8 cellular contexts compared by ENCODE assay signal in the genomic region with DNA sequence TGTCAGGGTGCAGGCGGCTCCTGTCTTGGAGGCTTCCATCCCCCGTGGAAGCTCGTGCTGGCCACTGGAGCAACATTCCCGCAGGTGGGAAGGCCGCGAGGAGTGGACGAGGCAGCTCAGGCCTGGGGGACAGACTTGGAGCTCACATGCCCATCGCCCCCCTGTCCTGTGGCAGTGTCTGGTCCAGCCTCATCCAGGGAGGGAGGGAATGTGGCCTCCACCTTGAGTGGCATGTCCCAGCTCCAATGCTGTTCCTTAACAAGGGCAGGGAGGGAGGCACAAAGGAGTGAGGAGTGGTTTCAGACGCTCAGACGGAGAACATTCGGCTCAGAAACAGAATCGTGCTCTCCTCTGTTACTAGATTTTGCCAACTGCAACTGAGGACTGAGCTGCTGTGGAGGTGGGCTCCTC.
DNase-seq lines count a peak whose midpoint lies in the region; ATAC-seq and FAIRE-seq lines count a peak whose summit lies in the region.

No MANE protein-coding gene starts in this region.

- H3K9me3 Mint-ChIP-seq in activated CD8-positive, alpha-beta memory T cell treated with anti-CD3 and anti-CD28 coated beads, Interleukin-2, amount 10 ng/mL, durations not matched to agents 7 days and 5 days (ENCODE audit: low read depth) = no peaks in the 10 kb centered on the region
- H3K9me3 Mint-ChIP-seq in dendritic cell treated with granulocyte-macrophage colony-stimulating factor and Interleukin-4, amounts not matched to agents 40 ng/mL and 50 ng/mL, for 4 days = no peaks in the 10 kb centered on the region

- CTCF ChIA-PET in activated CD8-positive, alpha-beta memory T cell treated with anti-CD3 and anti-CD28 coated beads, Interleukin-2, amount 10 ng/mL, durations not matched to agents 7 days and 5 days (lab: Charles Lee) = interaction anchor here (1.0 to 2.6 kb wide), 9 partner anchors 13 to 67 kb away, joined by 3 to 20 read pairs (median 6); no protein-coding TSS in a partner anchor

- intact Hi-C loops in dendritic cell treated with granulocyte-macrophage colony-stimulating factor and Interleukin-4, amounts not matched to agents 40 ng/mL and 50 ng/mL, for 4 days (cut with micrococcal nuclease) = no loop called here

- peaks cover 31% of the 10 kb centered on the region for H3K36me3 Mint-ChIP-seq in activated CD8-positive, alpha-beta memory T cell treated with anti-CD3 and anti-CD28 coated beads, Interleukin-2, amount 10 ng/mL, durations not matched to agents 7 days and 5 days
- peaks cover 13% of the 10 kb centered on the region for H3K36me3 Mint-ChIP-seq in dendritic cell treated with granulocyte-macrophage colony-stimulating factor and Interleukin-4, amounts not matched to agents 40 ng/mL and 50 ng/mL, for 4 days (ENCODE audit: low read depth)

- peaks cover 57% of the 10 kb centered on the region for H3K4me1 Mint-ChIP-seq in activated CD8-positive, alpha-beta memory T cell treated with anti-CD3 and anti-CD28 coated beads, Interleukin-2, amount 10 ng/mL, durations not matched to agents 7 days and 5 days
- peaks cover 38% of the 10 kb centered on the region for H3K4me1 Mint-ChIP-seq in dendritic cell treated with granulocyte-macrophage colony-stimulating factor and Interleukin-4, amounts not matched to agents 40 ng/mL and 50 ng/mL, for 4 days (ENCODE audit: low read depth)

- no peak for DNase-seq in activated CD8-positive, alpha-beta memory T cell treated with anti-CD3 and anti-CD28 coated beads, Interleukin-2, amount 10 ng/mL, durations not matched to agents 7 days and 5 days
- no peak for DNase-seq in activated CD8-positive, alpha-beta memory T cell treated with anti-CD3 and anti-CD28 coated beads, Interleukin-2, amount 50 U/mL, for 48 hours
- DNase-seq in OCI-M1 (lab: John Stamatoyannopoulos, UW) (peak; percentile 41), lung microvascular endothelial cell (ENCODE audit: low read depth in 2 of 2) (peak; percentile 8 to 78), GM19239 (ENCODE audit: insufficient read length, low spot score) (no peak), OCI-M2 (lab: John Stamatoyannopoulos, UW; ENCODE audit: unreplicated experiment) (no peak)

- peak overlapping the region; percentile 83 for H3K4me3 Mint-ChIP-seq in activated CD8-positive, alpha-beta memory T cell treated with anti-CD3 and anti-CD28 coated beads, Interleukin-2, amount 10 ng/mL, durations not matched to agents 7 days and 5 days
- peak overlapping the region; percentile 11 for H3K4me3 Mint-ChIP-seq in dendritic cell treated with granulocyte-macrophage colony-stimulating factor and Interleukin-4, amounts not matched to agents 40 ng/mL and 50 ng/mL, for 4 days

- peak overlapping the region; percentile 92 for H3K27ac ChIP-seq in temporal lobe (ENCODE audit: low read depth, low read length)

- ATAC-seq in activated CD8-positive, alpha-beta memory T cell treated with anti-CD3 and anti-CD28 coated beads, Interleukin-2, amount 10 ng/mL, durations not matched to agents 7 days and 5 days = no peak

- no peak for FAIRE-seq in GM19239 (lab: Jason Lieb, UNC)

- no peaks in the 10 kb centered on the region for H3K27me3 Mint-ChIP-seq in activated CD8-positive, alpha-beta memory T cell treated with anti-CD3 and anti-CD28 coated beads, Interleukin-2, amount 10 ng/mL, durations not matched to agents 7 days and 5 days
- H3K27me3 Mint-ChIP-seq in dendritic cell treated with granulocyte-macrophage colony-stimulating factor and Interleukin-4, amounts not matched to agents 40 ng/mL and 50 ng/mL, for 4 days = no peaks in the 10 kb centered on the region

- peak overlapping the region; percentile 98 for H3K27ac Mint-ChIP-seq in activated CD8-positive, alpha-beta memory T cell treated with anti-CD3 and anti-CD28 coated beads, Interleukin-2, amount 10 ng/mL, durations not matched to agents 7 days and 5 days
- H3K27ac Mint-ChIP-seq in dendritic cell treated with granulocyte-macrophage colony-stimulating factor and Interleukin-4, amounts not matched to agents 40 ng/mL and 50 ng/mL, for 4 days = peak overlapping the region; percentile 78

Comparison
In these comparisons a context has a peak if more than half of its experiments do, and no peak if none do; other contexts are left out.
1. DNase-seq: peak in OCI-M1 (single experiment) and lung microvascular endothelial cell (2 of 2); none in activated CD8-positive, alpha-beta memory T cell treated with anti-CD3 and anti-CD28 coated beads, Interleukin-2, amount 10 ng/mL, durations not matched to agents 7 days and 5 days (single experiment), activated CD8-positive, alpha-beta memory T cell treated with anti-CD3 and anti-CD28 coated beads, Interleukin-2, amount 50 U/mL, for 48 hours (single experiment), GM19239 (single experiment) and OCI-M2 (single experiment).